ENCODE assay signal across 8 cellular contexts in genomic region chr15:56869573-56869972, GRCh38. TPM values are rescaled to one million over a fixed set of nuclear protein-coding genes. Genes with fewer than 3 reads are reported as not detected.
A peak's percentile ranks its signal among the peaks of the same experiment; 100 is the strongest.
DNase-seq lines count a peak whose midpoint lies in the region; ATAC-seq, FAIRE-seq and TF ChIP-seq lines count a peak whose summit lies in the region.

No MANE protein-coding gene starts in this region.

- no peaks in the 10 kb centered on the region for H3K9me3 ChIP-seq in OCI-LY3 (ENCODE audit: insufficient read depth, low read length)
- no peaks in the 10 kb centered on the region for H3K9me3 ChIP-seq in colonic mucosa

- no peak overlapping the region for H3K4me3 Mint-ChIP-seq in activated CD4-positive, alpha-beta T cell treated with anti-CD3 and anti-CD28 coated beads, Interleukin-2, amount 10 ng/mL, durations not matched to agents 24 days and 14 days
- H3K4me3 Mint-ChIP-seq in nephron = no peak overlapping the region

- H3K36me3 ChIP-seq in OCI-LY3 (replicated peaks; ENCODE audit: low read depth, low read length) (no peaks in the 10 kb centered on the region), colonic mucosa (no peaks in the 10 kb centered on the region)

- ATAC-seq in HG02798 (IDR thresholded peaks at IDR 0.05; ENCODE audit: poor library complexity, unreplicated experiment) (no peak), GM21737 (IDR thresholded peaks at IDR 0.05; ENCODE audit: unreplicated experiment) (no peak)

- DNase-seq in activated CD4-positive, alpha-beta T cell treated with anti-CD3 and anti-CD28 coated beads, Interleukin-2, amount 10 ng/mL, durations not matched to agents 24 days and 14 days = peak; percentile 82
- no peak for DNase-seq in activated CD4-positive, alpha-beta T cell treated with anti-CD3 and anti-CD28 coated beads for 1 hour
- DNase-seq in colonic mucosa (peak; percentile 70), urothelium cell line (ENCODE audit: low spot score) (no peak)

- H3K79me2 ChIP-seq in OCI-LY3 (ENCODE audit: low read length) = no peaks in the 10 kb centered on the region

- H3K9me3 Mint-ChIP-seq in activated CD4-positive, alpha-beta T cell treated with anti-CD3 and anti-CD28 coated beads, Interleukin-2, amount 10 ng/mL, durations not matched to agents 24 days and 14 days = no peaks in the 10 kb centered on the region
- H3K9me3 Mint-ChIP-seq in nephron = no peaks in the 10 kb centered on the region

- TF ChIP-seq CTCF in OCI-LY3 (IDR thresholded peaks at IDR 0.05; ENCODE audit: low read depth, low read length) = peak; percentile 94
- TF ChIP-seq CTCF in colonic mucosa (IDR thresholded peaks at IDR 0.05) = peak; percentile 52
- TF ChIP-seq CTCF in nephron (IDR thresholded peaks at IDR 0.05; ENCODE audit: unreplicated experiment in 3 of 3) = peak; percentile 17 to 47 (median 21)

- no peaks in the 10 kb centered on the region for H3K4me1 Mint-ChIP-seq in activated CD4-positive, alpha-beta T cell treated with anti-CD3 and anti-CD28 coated beads, Interleukin-2, amount 10 ng/mL, durations not matched to agents 24 days and 14 days
- peaks cover 24% of the 10 kb centered on the region for H3K4me1 Mint-ChIP-seq in nephron

- H3K4me3 ChIP-seq in OCI-LY3 (ENCODE audit: low read length) (no peak overlapping the region), colonic mucosa (no peak overlapping the region)

- no peaks in the 10 kb centered on the region for H3K27me3 Mint-ChIP-seq in activated CD4-positive, alpha-beta T cell treated with anti-CD3 and anti-CD28 coated beads, Interleukin-2, amount 10 ng/mL, durations not matched to agents 24 days and 14 days
- peaks cover 3% of the 10 kb centered on the region for H3K27me3 Mint-ChIP-seq in nephron (ENCODE audit: low read depth)

- H3K27me3 ChIP-seq in OCI-LY3 (ENCODE audit: low read depth, low read length) = no peaks in the 10 kb centered on the region
- no peaks in the 10 kb centered on the region for H3K27me3 ChIP-seq in colonic mucosa

- no peak overlapping the region for H3K4me2 ChIP-seq in OCI-LY3 (ENCODE audit: low read length)

- no peaks in the 10 kb centered on the region for H3K36me3 Mint-ChIP-seq in activated CD4-positive, alpha-beta T cell treated with anti-CD3 and anti-CD28 coated beads, Interleukin-2, amount 10 ng/mL, durations not matched to agents 24 days and 14 days (ENCODE audit: low read depth)
- no peaks in the 10 kb centered on the region for H3K36me3 Mint-ChIP-seq in nephron (ENCODE audit: low read depth)

- no peak for FAIRE-seq in urothelium cell line (lab: Jason Lieb, UNC)

- H3K9ac ChIP-seq in OCI-LY3 (ENCODE audit: low read length) = no peak overlapping the region
- H3K9ac ChIP-seq in colonic mucosa (ENCODE audit: low read depth in 2 of 2, low read length in 2 of 2) = no peak overlapping the region

- intact Hi-C loops in activated CD4-positive, alpha-beta T cell treated with anti-CD3 and anti-CD28 coated beads, Interleukin-2, amount 10 ng/mL, durations not matched to agents 24 days and 14 days (cut with micrococcal nuclease) = loop anchor here (1.0 kb wide), 2 partner anchors 374 to 378 kb away; no protein-coding TSS in a partner anchor
- intact Hi-C loops in colonic mucosa (cut with DNase I) = loop anchor here (5.0 to 10.0 kb wide), 2 partner anchors 47 to 375 kb away; no protein-coding TSS in a partner anchor

- no peak overlapping the region for H2AFZ ChIP-seq in OCI-LY3 (ENCODE audit: low read depth, low read length)

- H3K4me1 ChIP-seq in OCI-LY3 (ENCODE audit: low read length) (peaks cover 10% of the 10 kb centered on the region), colonic mucosa (no peaks in the 10 kb centered on the region)

- H4K20me1 ChIP-seq in OCI-LY3 (ENCODE audit: insufficient read depth, low read length) = no peaks in the 10 kb centered on the region

- H3K27ac ChIP-seq in OCI-LY3 (ENCODE audit: low read length) = no peak overlapping the region
- no peak overlapping the region for H3K27ac ChIP-seq in colonic mucosa

- no peak overlapping the region for H3K27ac Mint-ChIP-seq in activated CD4-positive, alpha-beta T cell treated with anti-CD3 and anti-CD28 coated beads, Interleukin-2, amount 10 ng/mL, durations not matched to agents 24 days and 14 days
- no peak overlapping the region for H3K27ac Mint-ChIP-seq in nephron

RNA-seq across cellular contexts. Expression of gene TCF12, which starts 48.9 kb away (rescaled TPM):
- total RNA-seq in activated CD4-positive, alpha-beta T cell treated with anti-CD3 and anti-CD28 coated beads, Interleukin-2, amount 10 ng/mL, durations not matched to agents 24 days and 14 days = 78.6 and 89.1 TPM in 2 replicates
- total RNA-seq in colonic mucosa = 10 to 100 TPM; 68.7 to 76.3 TPM

Comparison
In these comparisons a context has a peak if more than half of its experiments do, and no peak if none do; other contexts are left out.
1. DNase-seq: peak in activated CD4-positive, alpha-beta T cell treated with anti-CD3 and anti-CD28 coated beads, Interleukin-2, amount 10 ng/mL, durations not matched to agents 24 days and 14 days (single experiment) and colonic mucosa (single experiment); none in activated CD4-positive, alpha-beta T cell treated with anti-CD3 and anti-CD28 coated beads for 1 hour (single experiment) and urothelium cell line (single experiment).
2. CTCF ChIP-seq: peak in every context shown above with its lines; median percentile 94 in OCI-LY3; 52 in colonic mucosa; 21 in nephron.